In genomic region chr1:44576456-44577150, GRCh38 we compare ENCODE assay signal across 1 cellular context.
TF ChIP-seq lines count a peak whose summit lies in the region.

No MANE protein-coding gene starts in this region.

TF ChIP-seq in GM23338, 12 proteins besides CTCF, POLR2A, EP300 and RAD21 (continued from another document):
- TF ChIP-seq, protein P1, sequence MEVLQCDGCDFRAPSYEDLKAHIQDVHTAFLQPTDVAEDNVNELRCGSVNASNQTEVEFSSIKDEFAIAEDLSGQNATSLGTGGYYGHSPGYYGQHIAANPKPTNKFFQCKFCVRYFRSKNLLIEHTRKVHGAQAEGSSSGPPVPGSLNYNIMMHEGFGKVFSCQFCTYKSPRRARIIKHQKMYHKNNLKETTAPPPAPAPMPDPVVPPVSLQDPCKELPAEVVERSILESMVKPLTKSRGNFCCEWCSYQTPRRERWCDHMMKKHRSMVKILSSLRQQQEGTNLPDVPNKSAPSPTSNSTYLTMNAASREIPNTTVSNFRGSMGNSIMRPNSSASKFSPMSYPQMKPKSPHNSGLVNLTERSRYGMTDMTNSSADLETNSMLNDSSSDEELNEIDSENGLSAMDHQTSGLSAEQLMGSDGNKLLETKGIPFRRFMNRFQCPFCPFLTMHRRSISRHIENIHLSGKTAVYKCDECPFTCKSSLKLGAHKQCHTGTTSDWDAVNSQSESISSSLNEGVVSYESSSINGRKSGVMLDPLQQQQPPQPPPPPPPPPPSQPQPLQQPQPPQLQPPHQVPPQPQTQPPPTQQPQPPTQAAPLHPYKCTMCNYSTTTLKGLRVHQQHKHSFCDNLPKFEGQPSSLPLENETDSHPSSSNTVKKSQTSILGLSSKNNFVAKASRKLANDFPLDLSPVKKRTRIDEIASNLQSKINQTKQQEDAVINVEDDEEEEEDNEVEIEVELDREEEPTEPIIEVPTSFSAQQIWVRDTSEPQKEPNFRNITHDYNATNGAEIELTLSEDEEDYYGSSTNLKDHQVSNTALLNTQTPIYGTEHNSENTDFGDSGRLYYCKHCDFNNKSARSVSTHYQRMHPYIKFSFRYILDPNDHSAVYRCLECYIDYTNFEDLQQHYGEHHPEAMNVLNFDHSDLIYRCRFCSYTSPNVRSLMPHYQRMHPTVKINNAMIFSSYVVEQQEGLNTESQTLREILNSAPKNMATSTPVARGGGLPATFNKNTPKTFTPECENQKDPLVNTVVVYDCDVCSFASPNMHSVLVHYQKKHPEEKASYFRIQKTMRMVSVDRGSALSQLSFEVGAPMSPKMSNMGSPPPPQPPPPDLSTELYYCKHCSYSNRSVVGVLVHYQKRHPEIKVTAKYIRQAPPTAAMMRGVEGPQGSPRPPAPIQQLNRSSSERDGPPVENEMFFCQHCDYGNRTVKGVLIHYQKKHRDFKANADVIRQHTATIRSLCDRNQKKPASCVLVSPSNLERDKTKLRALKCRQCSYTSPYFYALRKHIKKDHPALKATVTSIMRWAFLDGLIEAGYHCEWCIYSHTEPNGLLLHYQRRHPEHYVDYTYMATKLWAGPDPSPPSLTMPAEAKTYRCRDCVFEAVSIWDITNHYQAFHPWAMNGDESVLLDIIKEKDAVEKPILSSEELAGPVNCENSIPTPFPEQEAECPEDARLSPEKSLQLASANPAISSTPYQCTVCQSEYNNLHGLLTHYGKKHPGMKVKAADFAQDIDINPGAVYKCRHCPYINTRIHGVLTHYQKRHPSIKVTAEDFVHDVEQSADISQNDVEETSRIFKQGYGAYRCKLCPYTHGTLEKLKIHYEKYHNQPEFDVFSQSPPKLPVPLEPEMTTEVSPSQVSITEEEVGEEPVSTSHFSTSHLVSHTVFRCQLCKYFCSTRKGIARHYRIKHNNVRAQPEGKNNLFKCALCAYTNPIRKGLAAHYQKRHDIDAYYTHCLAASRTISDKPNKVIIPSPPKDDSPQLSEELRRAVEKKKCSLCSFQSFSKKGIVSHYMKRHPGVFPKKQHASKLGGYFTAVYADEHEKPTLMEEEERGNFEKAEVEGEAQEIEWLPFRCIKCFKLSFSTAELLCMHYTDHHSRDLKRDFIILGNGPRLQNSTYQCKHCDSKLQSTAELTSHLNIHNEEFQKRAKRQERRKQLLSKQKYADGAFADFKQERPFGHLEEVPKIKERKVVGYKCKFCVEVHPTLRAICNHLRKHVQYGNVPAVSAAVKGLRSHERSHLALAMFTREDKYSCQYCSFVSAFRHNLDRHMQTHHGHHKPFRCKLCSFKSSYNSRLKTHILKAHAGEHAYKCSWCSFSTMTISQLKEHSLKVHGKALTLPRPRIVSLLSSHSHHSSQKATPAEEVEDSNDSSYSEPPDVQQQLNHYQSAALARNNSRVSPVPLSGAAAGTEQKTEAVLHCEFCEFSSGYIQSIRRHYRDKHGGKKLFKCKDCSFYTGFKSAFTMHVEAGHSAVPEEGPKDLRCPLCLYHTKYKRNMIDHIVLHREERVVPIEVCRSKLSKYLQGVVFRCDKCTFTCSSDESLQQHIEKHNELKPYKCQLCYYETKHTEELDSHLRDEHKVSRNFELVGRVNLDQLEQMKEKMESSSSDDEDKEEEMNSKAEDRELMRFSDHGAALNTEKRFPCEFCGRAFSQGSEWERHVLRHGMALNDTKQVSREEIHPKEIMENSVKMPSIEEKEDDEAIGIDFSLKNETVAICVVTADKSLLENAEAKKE (CRISPR knock-in tag; IDR thresholded peaks at IDR 0.05) = no peak
- no peak for TF ChIP-seq EZH2phosphoT487 (IDR thresholded peaks at IDR 0.05; ENCODE audit: unreplicated experiment)
- TF ChIP-seq ZNF114 (CRISPR knock-in tag; IDR thresholded peaks at IDR 0.05) = no peak
- TF ChIP-seq CREB1 (CRISPR knock-in tag; IDR thresholded peaks at IDR 0.05; ENCODE audit: low read depth) = no peak
- TF ChIP-seq STAT1 (IDR thresholded peaks at IDR 0.05; ENCODE audit: unreplicated experiment) = no peak
- TF ChIP-seq JUNB (IDR thresholded peaks at IDR 0.05; ENCODE audit: unreplicated experiment) = no peak
- no peak for TF ChIP-seq POLR2AphosphoS5 (IDR thresholded peaks at IDR 0.05; ENCODE audit: low read depth)
- TF ChIP-seq EZH2 (IDR thresholded peaks at IDR 0.05; ENCODE audit: low read depth, unreplicated experiment) = no peak
